In the genomic region with DNA sequence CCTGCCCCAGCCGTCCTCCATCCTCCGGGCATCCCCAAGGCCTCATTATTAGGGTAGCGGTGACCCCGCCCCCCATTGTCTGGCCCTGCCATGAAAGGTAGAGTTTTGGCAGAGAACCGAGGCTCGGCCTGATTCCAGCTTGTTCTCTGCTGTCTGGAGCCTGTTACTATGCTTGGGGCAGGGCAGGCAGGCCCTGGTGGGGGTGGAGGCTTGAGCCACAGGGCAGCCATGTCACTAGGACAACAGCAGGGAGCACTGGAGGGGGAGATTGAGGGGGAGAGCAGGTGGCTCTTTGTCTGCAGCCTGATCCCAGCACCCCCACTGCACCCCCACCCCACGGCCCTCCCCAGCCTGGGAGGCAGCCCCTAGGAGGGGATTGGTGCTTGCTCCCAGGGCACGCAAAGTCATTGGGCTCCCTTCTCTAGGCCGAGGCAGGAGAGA, we compare ENCODE assay signal across 15 cellular contexts. TPM values are rescaled to one million over a fixed set of nuclear protein-coding genes. Genes with fewer than 3 reads are reported as not detected.
A peak's percentile ranks its signal among the peaks of the same experiment; 100 is the strongest.
DNase-seq lines count a peak whose midpoint lies in the region; ATAC-seq and TF ChIP-seq lines count a peak whose summit lies in the region.
"Had no signal": no experiment of that assay in that cellular context is flagged by ENCODE, and none has a peak within 500 bp of the region (broad histone marks: within the 10 kb centered on the region; RNA-seq: fewer than 3 reads in every experiment).

No MANE protein-coding gene starts in this region.

- H3K27ac Mint-ChIP-seq in glutamatergic neuron (ENCODE audit: unreplicated experiment) = peak overlapping the region; percentile 85
- H3K27ac Mint-ChIP-seq: stimulated activated naive B cell treated with anti-CD40 and anti-IgM and Interleukin-4, amounts not matched to agents 10 μg/mL and 1 μg/mL and 100 μg/mL, for 72 hours had no signal

- no peak for TF ChIP-seq CTCF in glutamatergic neuron (IDR thresholded peaks at IDR 0.05; ENCODE audit: partially characterized antibody, unreplicated experiment)

- H3K27me3 Mint-ChIP-seq in glutamatergic neuron (ENCODE audit: unreplicated experiment) = peaks cover 6% of the 10 kb centered on the region

- peaks cover 49% of the 10 kb centered on the region for H3K4me1 Mint-ChIP-seq in glutamatergic neuron (ENCODE audit: low read depth, unreplicated experiment)

- no peak for TF ChIP-seq POLR2A in erythroblast (IDR thresholded peaks at IDR 0.05; ENCODE audit: low read length)

- ATAC-seq in Right ventricle myocardium superior (ENCODE audit: poor library complexity) (peak; percentile 24), Right ventricle myocardium inferior (no peak)
- ATAC-seq: stimulated activated naive B cell treated with anti-CD40 and anti-IgM and Interleukin-4, amounts not matched to agents 10 μg/mL and 1 μg/mL and 100 μg/mL, for 72 hours had no signal

- peaks cover 11% of the 10 kb centered on the region for H3K9me3 Mint-ChIP-seq in glutamatergic neuron (ENCODE audit: unreplicated experiment)
- H3K9me3 Mint-ChIP-seq: stimulated activated naive B cell treated with anti-CD40 and anti-IgM and Interleukin-4, amounts not matched to agents 10 μg/mL and 1 μg/mL and 100 μg/mL, for 72 hours had no signal

- H3K4me3 Mint-ChIP-seq in glutamatergic neuron (ENCODE audit: unreplicated experiment) = no peak overlapping the region
- H3K4me3 Mint-ChIP-seq: stimulated activated naive B cell treated with anti-CD40 and anti-IgM and Interleukin-4, amounts not matched to agents 10 μg/mL and 1 μg/mL and 100 μg/mL, for 72 hours had no signal

- intact Hi-C loops in Right ventricle myocardium superior (cut with DNase I) (no loop called here), Right ventricle myocardium inferior (cut with DNase I) (no loop called here)

- peaks cover 4% of the 10 kb centered on the region for H3K36me3 Mint-ChIP-seq in glutamatergic neuron (ENCODE audit: unreplicated experiment)
- H3K36me3 Mint-ChIP-seq: stimulated activated naive B cell treated with anti-CD40 and anti-IgM and Interleukin-4, amounts not matched to agents 10 μg/mL and 1 μg/mL and 100 μg/mL, for 72 hours had no signal

- DNase-seq in Right ventricle myocardium superior (peak; percentile 82), Right ventricle myocardium inferior (ENCODE audit: missing footprints) (no peak), NCI-H524 (lab: John Stamatoyannopoulos, UW) (peak; percentile 64 to 90), glutamatergic neuron (peak; percentile 53), substantia nigra (lab: John Stamatoyannopoulos, UW) (peak in 2 of 49 donors; percentile 21 to 55), hepatic stellate cell (ENCODE audit: low spot score) (no peak), erythroblast (lab: John Stamatoyannopoulos, UW) (no peak)
- DNase-seq in activated CD8-positive, alpha-beta memory T cell treated with anti-CD3 and anti-CD28 coated beads, Interleukin-2, amount 50 U/mL, for 4 hours = no peak
- DNase-seq: activated CD4-positive, alpha-beta T cell treated with anti-CD3 and anti-CD28 coated beads for 1 hour; DMS53; IMR-90; NCI-H510A; stimulated activated CD4-positive, alpha-beta T cell treated with anti-CD3 and anti-CD28 coated beads, Interleukin-2, amount 100 ng/mL, for 48 hours; stimulated activated naive B cell treated with anti-CD40 and anti-IgM and Interleukin-4, amounts not matched to agents 10 μg/mL and 1 μg/mL and 100 μg/mL, for 72 hours had no signal

- H3K27ac ChIP-seq in substantia nigra (ENCODE audit: low read depth, low read length, poor library complexity, severe bottlenecking) = peak overlapping the region; percentile 30
- H3K27ac ChIP-seq: SK-N-MC had no signal

RNA-seq across cellular contexts. Expression of a gene that starts 15.4 kb away (rescaled TPM):
- total RNA-seq in Right ventricle myocardium superior (1.7 TPM), Right ventricle myocardium inferior (3.4 TPM), glutamatergic neuron (ENCODE audit: unreplicated experiment) (124 TPM)

Comparison
In these comparisons a context has a peak if more than half of its experiments do, and no peak if none do; other contexts are left out.
1. DNase-seq: peak in Right ventricle myocardium superior (single experiment), NCI-H524 (2 of 2) and glutamatergic neuron (single experiment); none in Right ventricle myocardium inferior (single experiment), hepatic stellate cell (single experiment), activated CD8-positive, alpha-beta memory T cell treated with anti-CD3 and anti-CD28 coated beads, Interleukin-2, amount 50 U/mL, for 4 hours (single experiment) and erythroblast (0 of 2).
2. RNA of a gene that starts 15.4 kb away (total RNA-seq): 124 TPM in glutamatergic neuron (single experiment); 3.4 TPM in Right ventricle myocardium inferior (single experiment) and 1.7 TPM in Right ventricle myocardium superior (single experiment); every median in the first group is over 10 times any median in the second.